ENCODE assay signal across 2 cellular contexts in the genomic region with DNA sequence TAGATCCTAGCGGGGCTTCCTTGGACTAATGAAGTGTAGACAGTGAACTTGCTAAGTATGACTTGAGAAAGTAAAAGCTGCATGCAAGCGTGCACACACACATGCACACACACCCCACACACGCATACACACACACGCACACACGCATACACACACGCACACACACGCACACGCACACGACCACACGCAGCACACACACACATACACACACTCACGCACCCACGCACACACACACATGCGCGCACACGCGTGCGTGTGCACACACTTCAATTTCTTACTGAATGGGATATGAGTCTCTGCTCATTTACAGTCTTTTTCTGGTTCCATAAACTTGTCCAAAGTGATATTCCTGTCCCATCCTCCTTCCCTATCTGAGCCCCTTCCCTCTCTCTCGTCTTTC.
TF ChIP-seq lines count a peak whose summit lies in the region.

No MANE protein-coding gene starts in this region.

TF ChIP-seq in HEK293, 187 proteins besides CTCF, POLR2A, EP300 and RAD21:
- TF ChIP-seq, protein P1, sequence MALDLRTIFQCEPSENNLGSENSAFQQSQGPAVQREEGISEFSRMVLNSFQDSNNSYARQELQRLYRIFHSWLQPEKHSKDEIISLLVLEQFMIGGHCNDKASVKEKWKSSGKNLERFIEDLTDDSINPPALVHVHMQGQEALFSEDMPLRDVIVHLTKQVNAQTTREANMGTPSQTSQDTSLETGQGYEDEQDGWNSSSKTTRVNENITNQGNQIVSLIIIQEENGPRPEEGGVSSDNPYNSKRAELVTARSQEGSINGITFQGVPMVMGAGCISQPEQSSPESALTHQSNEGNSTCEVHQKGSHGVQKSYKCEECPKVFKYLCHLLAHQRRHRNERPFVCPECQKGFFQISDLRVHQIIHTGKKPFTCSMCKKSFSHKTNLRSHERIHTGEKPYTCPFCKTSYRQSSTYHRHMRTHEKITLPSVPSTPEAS (tag by site-specific recombination; IDR thresholded peaks at IDR 0.05) = peak; percentile 95
- TF ChIP-seq ZNF747 (tag by site-specific recombination; IDR thresholded peaks at IDR 0.05) = no peak
TF ChIP-seq in HEK293: peak in this region for 1.

TF ChIP-seq in H1, 55 proteins besides CTCF, POLR2A, EP300 and RAD21:
- TF ChIP-seq HDAC2 (IDR thresholded peaks at IDR 0.05; ENCODE audit: borderline replicate concordance in 1 of 2, low read depth in 2 of 2, low read length in 2 of 2) (no peak), ZNF274 (IDR thresholded peaks at IDR 0.05; ENCODE audit: borderline replicate concordance, extremely low read depth, low read length) (no peak), CBX8 (IDR thresholded peaks at IDR 0.05; ENCODE audit: borderline replicate concordance, low read depth, low read length) (no peak), SP4 (IDR thresholded peaks at IDR 0.05; ENCODE audit: low read length) (no peak), RFX5 (IDR thresholded peaks at IDR 0.05; ENCODE audit: borderline replicate concordance, low read depth, low read length) (no peak), KDM5A (IDR thresholded peaks at IDR 0.05; ENCODE audit: low read length) (no peak), SRF (IDR thresholded peaks at IDR 0.05; ENCODE audit: low read depth, low read length) (no peak)
- TF ChIP-seq, protein P2, sequence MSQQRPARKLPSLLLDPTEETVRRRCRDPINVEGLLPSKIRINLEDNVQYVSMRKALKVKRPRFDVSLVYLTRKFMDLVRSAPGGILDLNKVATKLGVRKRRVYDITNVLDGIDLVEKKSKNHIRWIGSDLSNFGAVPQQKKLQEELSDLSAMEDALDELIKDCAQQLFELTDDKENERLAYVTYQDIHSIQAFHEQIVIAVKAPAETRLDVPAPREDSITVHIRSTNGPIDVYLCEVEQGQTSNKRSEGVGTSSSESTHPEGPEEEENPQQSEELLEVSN (IDR thresholded peaks at IDR 0.05) = no peak
TF ChIP-seq in H1: peak in this region for 0.
